20 cellular contexts compared by ENCODE assay signal in genomic region chr3:154304116-154304786, GRCh38. TPM values are rescaled to one million over a fixed set of nuclear protein-coding genes. Genes with fewer than 3 reads are reported as not detected.
A peak's percentile ranks its signal among the peaks of the same experiment; 100 is the strongest.
DNase-seq lines count a peak whose midpoint lies in the region; ATAC-seq and TF ChIP-seq lines count a peak whose summit lies in the region.
"Had no signal": no experiment of that assay in that cellular context is flagged by ENCODE, and none has a peak within 500 bp of the region (broad histone marks: within the 10 kb centered on the region; RNA-seq: fewer than 3 reads in every experiment).

No MANE protein-coding gene starts in this region.

- CTCF ChIA-PET in BJ (lab: Yijun Ruan, JAX), result interaction anchor here (1.2 kb wide), 1 partner anchor 10 kb away, joined by 3 read pairs; no protein-coding TSS in a partner anchor

- H3K36me3 Mint-ChIP-seq in T-helper 17 cell (ENCODE audit: low read depth), result peaks cover 15% of the 10 kb centered on the region

- peak overlapping the region; percentile 6 for H3K27ac Mint-ChIP-seq in T-helper 17 cell
- H3K27ac Mint-ChIP-seq: activated B cell treated with CpG ODN at 0.5 μM for 24 hours had no signal

- H3K4me1 Mint-ChIP-seq in T-helper 17 cell, result peaks cover 19% of the 10 kb centered on the region

- no peaks in the 10 kb centered on the region for H3K27me3 Mint-ChIP-seq in T-helper 17 cell
- H3K27me3 Mint-ChIP-seq: activated B cell treated with CpG ODN at 0.5 μM for 24 hours had no signal

- H3K27me3 ChIP-seq in BJ (ENCODE audit: control insufficient read depth, insufficient read depth, low read length), result no peaks in the 10 kb centered on the region
- H3K27me3 ChIP-seq: dorsolateral prefrontal cortex, vagina had no signal

- H3K4me3 Mint-ChIP-seq in T-helper 17 cell, result no peak overlapping the region
- H3K4me3 Mint-ChIP-seq: activated B cell treated with CpG ODN at 0.5 μM for 24 hours had no signal

- no peak for TF ChIP-seq CTCF in BJ (IDR thresholded peaks at IDR 0.05; ENCODE audit: insufficient read depth, low read depth, low read length)
- no peak for TF ChIP-seq CTCF in GM20000 (IDR thresholded peaks at IDR 0.05; ENCODE audit: extremely low read depth, missing control alignments)

- DNase-seq in BJ (ENCODE audit: low read depth) (peak; percentile 6), T-helper 17 cell (no peak), iris pigment epithelial cell (ENCODE audit: low read depth) (peak; percentile 62), GM20000 (ENCODE audit: low spot score) (no peak), SHP77 (lab: John Stamatoyannopoulos, UW) (no peak)
- DNase-seq in stimulated activated CD4-positive, alpha-beta T cell treated with anti-CD3 and anti-CD28 coated beads, Interleukin-4, amount 100 ng/mL, for 1 hour, result no peak
- DNase-seq: activated B cell treated with CpG ODN at 0.5 μM for 24 hours; activated effector memory CD4-positive, alpha-beta T cell treated with anti-CD3 and anti-CD28 coated beads, Interleukin-2, amount 50 U/mL, for 16 hours; DMS153; dorsolateral prefrontal cortex; KG1; left ventricle myocardium inferior; NCI-H2171; stimulated activated CD4-positive, alpha-beta T cell treated with anti-CD3 and anti-CD28 coated beads, Interleukin-15, amount 100 ng/mL, for 24 hours; T-helper 1 cell had no signal

- peaks cover 11% of the 10 kb centered on the region for H3K36me3 ChIP-seq in BJ (ENCODE audit: control insufficient read depth, insufficient read depth, low read length)

- ATAC-seq in GM21423 (IDR thresholded peaks at IDR 0.05; ENCODE audit: unreplicated experiment) (peak; percentile 45), T-helper 17 cell (no peak), GM18868 (IDR thresholded peaks at IDR 0.05; ENCODE audit: unreplicated experiment) (no peak)
- ATAC-seq: HCT116 had no signal

- no peaks in the 10 kb centered on the region for H3K9me3 ChIP-seq in T-helper 17 cell (ENCODE audit: control insufficient read depth, low read length, poor library complexity, severe bottlenecking)
- H3K9me3 ChIP-seq: left ventricle myocardium inferior, prostate gland, vagina had no signal

- POLR2A ChIA-PET in BJ (lab: Charles Lee), result no interaction called here

- H3K4me3 ChIP-seq in BJ (ENCODE audit: low read depth, low read length), result no peak overlapping the region
- H3K4me3 ChIP-seq: dorsolateral prefrontal cortex, left ventricle myocardium inferior, prostate gland, vagina had no signal

RNA-seq across cellular contexts. Expression of gene DHX36, which starts 20.0 kb away (rescaled TPM):
- 12.4 and 30.8 TPM in 2 replicates for polyA plus RNA-seq in BJ (2011; rRNA removed)
- polyA minus RNA-seq in BJ (2011; rRNA and poly(A)+ RNA removed), result 13.2 and 13.7 TPM in 2 replicates
- 100 to 1,000 TPM in 1 of 2 donors, 10 to 100 TPM in 1; 97.7 to 100 TPM for total RNA-seq in T-helper 17 cell

Comparison
In these comparisons a context has a peak if more than half of its experiments do, and no peak if none do; other contexts are left out.
1. DNase-seq: peak in BJ (single experiment) and iris pigment epithelial cell (single experiment); none in T-helper 17 cell (0 of 3), stimulated activated CD4-positive, alpha-beta T cell treated with anti-CD3 and anti-CD28 coated beads, Interleukin-4, amount 100 ng/mL, for 1 hour (single experiment), GM20000 (single experiment) and SHP77 (0 of 2).